ENCODE assay signal across 28 cellular contexts in the genomic region with DNA sequence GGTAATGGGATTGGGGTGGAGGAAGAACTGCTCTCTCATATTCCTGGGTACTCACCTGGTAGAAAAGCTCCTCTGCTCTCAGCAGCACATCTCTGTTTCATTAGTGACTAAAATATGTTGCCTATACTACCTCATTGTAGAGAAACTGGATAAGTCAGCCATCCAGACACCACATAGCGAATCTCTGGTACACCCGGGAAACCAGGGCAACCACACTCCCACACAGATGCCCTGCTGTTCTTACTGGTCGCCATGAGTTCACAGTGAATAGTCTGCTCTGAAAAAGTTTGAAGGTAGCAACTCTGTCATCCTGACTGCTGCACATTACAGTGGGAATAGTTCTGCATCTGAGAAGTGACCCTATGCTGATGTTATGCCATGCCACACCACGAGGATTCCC.
"Had no signal": no experiment of that assay in that cellular context is flagged by ENCODE, and none has a peak within 500 bp of the region (broad histone marks: within the 10 kb centered on the region; RNA-seq: fewer than 3 reads in every experiment).

No MANE protein-coding gene starts in this region.

- H3K4me1 Mint-ChIP-seq: activated CD4-positive, alpha-beta T cell treated with anti-CD3 and anti-CD28 coated beads for 36 hours; activated CD4-positive, alpha-beta T cell treated with anti-CD3 and anti-CD28 coated beads, Interleukin-2, amount 10 ng/mL, durations not matched to agents 24 days and 14 days; activated naive CD4-positive, alpha-beta T cell treated with anti-CD3 and anti-CD28 coated beads, Interleukin-2, amount 50 U/mL, for 24 hours; activated naive CD8-positive, alpha-beta T cell treated with anti-CD3 and anti-CD28 coated beads for 36 hours; activated naive CD8-positive, alpha-beta T cell treated with anti-CD3 and anti-CD28 coated beads, Interleukin-2, amount 50 U/mL, for 24 hours; T-helper 17 cell had no signal

- H3K9me3 ChIP-seq: adrenal gland, body of pancreas had no signal

- H3K27me3 Mint-ChIP-seq: activated CD4-positive, alpha-beta T cell treated with anti-CD3 and anti-CD28 coated beads for 36 hours; activated CD4-positive, alpha-beta T cell treated with anti-CD3 and anti-CD28 coated beads, Interleukin-2, amount 10 ng/mL, durations not matched to agents 24 days and 14 days; activated CD8-positive, alpha-beta T cell treated with anti-CD3 and anti-CD28 coated beads for 36 hours; activated naive CD4-positive, alpha-beta T cell treated with anti-CD3 and anti-CD28 coated beads, Interleukin-2, amount 50 U/mL, for 24 hours; activated naive CD8-positive, alpha-beta T cell treated with anti-CD3 and anti-CD28 coated beads for 36 hours; activated naive CD8-positive, alpha-beta T cell treated with anti-CD3 and anti-CD28 coated beads, Interleukin-2, amount 50 U/mL, for 24 hours; dendritic cell treated with granulocyte-macrophage colony-stimulating factor and Interleukin-4, amounts not matched to agents 40 ng/mL and 50 ng/mL, for 4 days; T-helper 17 cell had no signal

- H3K27ac ChIP-seq: adrenal gland, body of pancreas, dorsolateral prefrontal cortex had no signal

- H3K4me3 Mint-ChIP-seq: activated CD4-positive, alpha-beta T cell treated with anti-CD3 and anti-CD28 coated beads for 36 hours; activated CD4-positive, alpha-beta T cell treated with anti-CD3 and anti-CD28 coated beads, Interleukin-2, amount 10 ng/mL, durations not matched to agents 24 days and 14 days; activated CD8-positive, alpha-beta T cell treated with anti-CD3 and anti-CD28 coated beads for 36 hours; activated naive CD4-positive, alpha-beta T cell treated with anti-CD3 and anti-CD28 coated beads for 36 hours; activated naive CD4-positive, alpha-beta T cell treated with anti-CD3 and anti-CD28 coated beads, Interleukin-2, amount 50 U/mL, for 24 hours; activated naive CD8-positive, alpha-beta T cell treated with anti-CD3 and anti-CD28 coated beads for 36 hours; activated naive CD8-positive, alpha-beta T cell treated with anti-CD3 and anti-CD28 coated beads, Interleukin-2, amount 50 U/mL, for 24 hours; activated T-cell treated with anti-CD3 and anti-CD28 coated beads, Interleukin-2, amount 50 U/mL, for 4 hours; dendritic cell treated with granulocyte-macrophage colony-stimulating factor and Interleukin-4, amounts not matched to agents 40 ng/mL and 50 ng/mL, for 4 days; endodermal cell; T-helper 17 cell; T-helper 2 cell treated with Interferon-gamma antibody and Interleukin-4, amounts not matched to agents 5 μg/mL and 100 μg/mL, for 36 hours had no signal

- H3K27me3 ChIP-seq: adrenal gland, body of pancreas, dorsolateral prefrontal cortex had no signal

- H3K27ac Mint-ChIP-seq: activated CD4-positive, alpha-beta T cell treated with anti-CD3 and anti-CD28 coated beads for 36 hours; activated CD4-positive, alpha-beta T cell treated with anti-CD3 and anti-CD28 coated beads, Interleukin-2, amount 10 ng/mL, durations not matched to agents 24 days and 14 days; activated CD8-positive, alpha-beta T cell treated with anti-CD3 and anti-CD28 coated beads for 36 hours; activated naive CD4-positive, alpha-beta T cell treated with anti-CD3 and anti-CD28 coated beads for 36 hours; activated naive CD4-positive, alpha-beta T cell treated with anti-CD3 and anti-CD28 coated beads, Interleukin-2, amount 50 U/mL, for 24 hours; activated naive CD8-positive, alpha-beta T cell treated with anti-CD3 and anti-CD28 coated beads for 36 hours; activated naive CD8-positive, alpha-beta T cell treated with anti-CD3 and anti-CD28 coated beads, Interleukin-2, amount 50 U/mL, for 24 hours; activated T-helper 2 cell treated with anti-CD3 and anti-CD28 coated beads, Interferon-gamma antibody, Interleukin-2, Interleukin-4, amounts not matched to agents 10 μg/mL and 5 μg/mL and 100 μg/mL, durations not matched to agents 14 hours and 24 hours and 36 hours; dendritic cell treated with granulocyte-macrophage colony-stimulating factor and Interleukin-4, amounts not matched to agents 40 ng/mL and 50 ng/mL, for 4 days; endodermal cell; T-helper 17 cell; T-helper 2 cell treated with Interferon-gamma antibody and Interleukin-4, amounts not matched to agents 5 μg/mL and 100 μg/mL, for 36 hours had no signal

- DNase-seq: activated CD4-positive, alpha-beta T cell treated with anti-CD3 and anti-CD28 coated beads for 36 hours; activated CD4-positive, alpha-beta T cell treated with anti-CD3 and anti-CD28 coated beads, Interleukin-2, amount 10 ng/mL, durations not matched to agents 24 days and 14 days; activated CD4-positive, CD25-positive, alpha-beta regulatory T cell; activated CD4-positive, CD25-positive, alpha-beta regulatory T cell treated with anti-CD3 and anti-CD28 coated beads, Interleukin-2, amount 50 U/mL, for 72 hours; activated CD8-positive, alpha-beta memory T cell treated with anti-CD3 and anti-CD28 coated beads for 24 hours; activated CD8-positive, alpha-beta T cell treated with anti-CD3 and anti-CD28 coated beads for 36 hours; activated effector memory CD4-positive, alpha-beta T cell treated with anti-CD3 and anti-CD28 coated beads, Interleukin-2, amount 50 U/mL, for 16 hours; activated naive CD4-positive, alpha-beta T cell treated with anti-CD3 and anti-CD28 coated beads for 36 hours; activated naive CD8-positive, alpha-beta T cell treated with anti-CD3 and anti-CD28 coated beads for 36 hours; activated naive CD8-positive, alpha-beta T cell treated with anti-CD3 and anti-CD28 coated beads, Interleukin-2, amount 50 U/mL, for 24 hours; activated T-cell treated with anti-CD3 and anti-CD28 coated beads, Interleukin-2, amount 50 U/mL, for 4 hours; adrenal gland; amygdala; aorta; body of pancreas; caudate nucleus; dorsolateral prefrontal cortex; effector memory CD4-positive, alpha-beta T cell; endodermal cell; foreskin fibroblast; T-helper 1 cell; T-helper 17 cell; T1000 had no signal

- H3K9me3 Mint-ChIP-seq: activated CD4-positive, alpha-beta T cell treated with anti-CD3 and anti-CD28 coated beads, Interleukin-2, amount 10 ng/mL, durations not matched to agents 24 days and 14 days; activated CD8-positive, alpha-beta T cell treated with anti-CD3 and anti-CD28 coated beads for 36 hours; activated naive CD4-positive, alpha-beta T cell treated with anti-CD3 and anti-CD28 coated beads for 36 hours; activated naive CD4-positive, alpha-beta T cell treated with anti-CD3 and anti-CD28 coated beads, Interleukin-2, amount 50 U/mL, for 24 hours; activated naive CD8-positive, alpha-beta T cell treated with anti-CD3 and anti-CD28 coated beads for 36 hours; activated naive CD8-positive, alpha-beta T cell treated with anti-CD3 and anti-CD28 coated beads, Interleukin-2, amount 50 U/mL, for 24 hours; activated T-cell treated with anti-CD3 and anti-CD28 coated beads, Interleukin-2, amount 50 U/mL, for 4 hours; activated T-helper 2 cell treated with anti-CD3 and anti-CD28 coated beads, Interferon-gamma antibody, Interleukin-2, Interleukin-4, amounts not matched to agents 10 μg/mL and 5 μg/mL and 100 μg/mL, durations not matched to agents 14 hours and 24 hours and 36 hours; dendritic cell treated with granulocyte-macrophage colony-stimulating factor and Interleukin-4, amounts not matched to agents 40 ng/mL and 50 ng/mL, for 4 days; endodermal cell; T-helper 2 cell treated with Interferon-gamma antibody and Interleukin-4, amounts not matched to agents 5 μg/mL and 100 μg/mL, for 36 hours had no signal

- ATAC-seq: activated CD4-positive, alpha-beta T cell treated with anti-CD3 and anti-CD28 coated beads for 36 hours; activated CD8-positive, alpha-beta T cell treated with anti-CD3 and anti-CD28 coated beads for 36 hours; activated naive CD8-positive, alpha-beta T cell treated with anti-CD3 and anti-CD28 coated beads, Interleukin-2, amount 50 U/mL, for 24 hours; activated T-cell treated with anti-CD3 and anti-CD28 coated beads, Interleukin-2, amount 50 U/mL, for 4 hours; body of pancreas; esophagus mucosa; T-helper 17 cell had no signal

- H3K36me3 Mint-ChIP-seq: activated naive CD4-positive, alpha-beta T cell treated with anti-CD3 and anti-CD28 coated beads, Interleukin-2, amount 50 U/mL, for 24 hours; activated naive CD8-positive, alpha-beta T cell treated with anti-CD3 and anti-CD28 coated beads for 36 hours had no signal

- H3K4me3 ChIP-seq: adrenal gland, body of pancreas, dorsolateral prefrontal cortex had no signal

- H3K4me1 ChIP-seq: adrenal gland, body of pancreas had no signal

- H3K36me3 ChIP-seq: adrenal gland had no signal
